In genomic region chr1:32817159-32817814, GRCh38 we compare ENCODE assay signal across 1 cellular context.
A peak's percentile ranks its signal among the peaks of the same experiment; 100 is the strongest.
TF ChIP-seq lines count a peak whose summit lies in the region.

S100PBP (plus strand) TSS chr1:32817653; CDS start chr1:32826100, 8,447 bp downstream.
YARS1 (minus strand) TSS chr1:32817358; CDS start chr1:32817244, 114 bp downstream.

TF ChIP-seq in K562, 482 proteins besides CTCF, POLR2A, EP300 and RAD21 (continued from another document and continues in another):
- TF ChIP-seq HDAC1 (IDR thresholded peaks at IDR 0.05) (peak; percentile 75 to 98; a peak in 3 of 4 replicates), SIN3B (IDR thresholded peaks at IDR 0.05; ENCODE audit: low read depth) (peak; percentile 74; the same call in 1 of the 2 replicates), KAT7 (CRISPR knock-in tag; IDR thresholded peaks at IDR 0.05; ENCODE audit: borderline replicate concordance) (no peak; the same call in 1 of the 2 replicates), SETDB1 (IDR thresholded peaks at IDR 0.05; ENCODE audit: low read length) (peak; percentile 97), ZNF785 (CRISPR knock-in tag; IDR thresholded peaks at IDR 0.05) (no peak), HOXB6 (CRISPR knock-in tag; IDR thresholded peaks at IDR 0.05; ENCODE audit: borderline replicate concordance) (no peak), MBD1 (CRISPR knock-in tag; IDR thresholded peaks at IDR 0.05) (no peak), KDM1A (IDR thresholded peaks at IDR 0.05) (peak in 1 of 2 experiments; percentile 37; a peak in 2 of 4 replicates), IRF1 (CRISPR knock-in tag; IDR thresholded peaks at IDR 0.05; ENCODE audit: borderline replicate concordance) (peak; percentile 19; the same call in 1 of the 2 replicates), MAZ (CRISPR knock-in tag; conservative IDR thresholded peaks at IDR 0.05 in 1 of 2, IDR thresholded peaks at IDR 0.05 in 1 of 2) (peak; percentile 87 to 98), USF2 (CRISPR knock-in tag; IDR thresholded peaks at IDR 0.05) (0 out of 2 replicates have a peak, but pooled peaks have one; percentile 36), TSC22D4 (tag; IDR thresholded peaks at IDR 0.05) (no peak), HCFC1 (IDR thresholded peaks at IDR 0.05; ENCODE audit: low read depth, low read length) (peak; percentile 92), ESRRB (CRISPR knock-in tag; IDR thresholded peaks at IDR 0.05; ENCODE audit: borderline replicate concordance) (no peak; the same call in 1 of the 2 replicates), PRMT5 (CRISPR knock-in tag; IDR thresholded peaks at IDR 0.05) (peak; percentile 14; the same call in 1 of the 2 replicates), CCNT2 (IDR thresholded peaks at IDR 0.05; ENCODE audit: borderline replicate concordance, extremely low read depth, insufficient read length, low read depth, low read length) (peak; percentile 94), ZFP36 (IDR thresholded peaks at IDR 0.05; ENCODE audit: low read depth, low read length, partially characterized antibody) (peak; percentile 36), ADNP (tag; IDR thresholded peaks at IDR 0.05) (no peak), ZNF764 (CRISPR knock-in tag; IDR thresholded peaks at IDR 0.05; ENCODE audit: low read depth) (no peak), ZNF740 (CRISPR knock-in tag; IDR thresholded peaks at IDR 0.05) (peak; percentile 82), ZNF740 (tag; IDR thresholded peaks at IDR 0.05) (no peak; a peak in 1 of 4 replicates), ETV6 (IDR thresholded peaks at IDR 0.05; ENCODE audit: borderline replicate concordance in 1 of 2, low read depth in 2 of 2, low read length in 1 of 2) (peak in 1 of 2 experiments; percentile 61; a peak in 1 of 4 replicates), ETV6 (CRISPR knock-in tag; IDR thresholded peaks at IDR 0.05; ENCODE audit: borderline replicate concordance) (no peak; the same call in 1 of the 2 replicates), DDX20 (tag; IDR thresholded peaks at IDR 0.05; ENCODE audit: low read depth) (no peak), KLF16 (IDR thresholded peaks at IDR 0.05) (peak; percentile 69; the same call in 1 of the 2 replicates), GABPB2 (CRISPR knock-in tag; conservative IDR thresholded peaks at IDR 0.05) (no peak), ETV1 (tag; conservative IDR thresholded peaks at IDR 0.05; ENCODE audit: low read depth) (peak; percentile 95), ATF4 (CRISPR knock-in tag; IDR thresholded peaks at IDR 0.05) (peak; percentile 100), ZNF134 (CRISPR knock-in tag; conservative IDR thresholded peaks at IDR 0.05) (no peak; the same call in 1 of the 2 replicates), HLTF (IDR thresholded peaks at IDR 0.05) (0 out of 2 replicates have a peak, but pooled peaks have one; percentile 46), CREB5 (CRISPR knock-in tag; IDR thresholded peaks at IDR 0.05) (no peak), RBM22 (IDR thresholded peaks at IDR 0.05; ENCODE audit: low read depth, low read length, poor library complexity, severe bottlenecking) (peak; percentile 96), BRD4 (IDR thresholded peaks at IDR 0.05) (no peak; the same call in 1 of the 2 replicates), ZNF212 (CRISPR knock-in tag; IDR thresholded peaks at IDR 0.05) (no peak), HMBOX1 (IDR thresholded peaks at IDR 0.05) (no peak; the same call in 1 of the 2 replicates), THRAP3 (IDR thresholded peaks at IDR 0.05; ENCODE audit: borderline replicate concordance) (no peak), RFX7 (CRISPR knock-in tag; IDR thresholded peaks at IDR 0.05) (no peak), CCAR2 (IDR thresholded peaks at IDR 0.05; ENCODE audit: low read depth, low read length) (no peak), PBX2 (CRISPR knock-in tag; IDR thresholded peaks at IDR 0.05; ENCODE audit: low read depth) (peak; percentile 88), PBX2 (tag; conservative IDR thresholded peaks at IDR 0.05; ENCODE audit: low read depth) (peak; percentile 93), PHB (CRISPR knock-in tag; IDR thresholded peaks at IDR 0.05) (no peak), HDAC2 (IDR thresholded peaks at IDR 0.05) (peak; percentile 85), CREB1 (IDR thresholded peaks at IDR 0.05) (peak; percentile 75), CREB1 (CRISPR knock-in tag; IDR thresholded peaks at IDR 0.05) (peak; percentile 91), CBX5 (IDR thresholded peaks at IDR 0.05; ENCODE audit: borderline replicate concordance, low read depth) (peak; percentile 82; the same call in 1 of the 2 replicates), POLR2G (IDR thresholded peaks at IDR 0.05; ENCODE audit: low read depth, low read length) (peak; percentile 94), ZNF165 (CRISPR knock-in tag; IDR thresholded peaks at IDR 0.05; ENCODE audit: borderline replicate concordance) (peak; percentile 87; the same call in 1 of the 2 replicates), ZNF121 (CRISPR knock-in tag; conservative IDR thresholded peaks at IDR 0.05) (no peak), ZNF830 (CRISPR knock-in tag; IDR thresholded peaks at IDR 0.05) (peak; percentile 79; the same call in 1 of the 2 replicates), ZZZ3 (IDR thresholded peaks at IDR 0.05) (no peak), PTBP1 (IDR thresholded peaks at IDR 0.05; ENCODE audit: low read depth, low read length) (no peak), ZSCAN29 (IDR thresholded peaks at IDR 0.05) (no peak), HMG20A (CRISPR knock-in tag; conservative IDR thresholded peaks at IDR 0.05) (no peak), U2AF1 (optimal IDR thresholded peaks at IDR 0.05; ENCODE audit: low read depth, low read length) (peak; percentile 51), ZNF57 (CRISPR knock-in tag; IDR thresholded peaks at IDR 0.05) (no peak), FOXP4 (CRISPR knock-in tag; IDR thresholded peaks at IDR 0.05; ENCODE audit: borderline replicate concordance) (no peak), MAX (CRISPR knock-in tag; IDR thresholded peaks at IDR 0.05) (peak; percentile 99), ZNF347 (CRISPR knock-in tag; IDR thresholded peaks at IDR 0.05; ENCODE audit: low read depth) (no peak), NFRKB (IDR thresholded peaks at IDR 0.05; ENCODE audit: low read depth) (no peak; the same call in none of the 2 replicates), ZBTB43 (CRISPR knock-in tag; IDR thresholded peaks at IDR 0.05) (no peak), TCFL5 (CRISPR knock-in tag; conservative IDR thresholded peaks at IDR 0.05) (no peak), HDAC8 (tag; IDR thresholded peaks at IDR 0.05) (no peak)
